10 cellular contexts compared by ENCODE assay signal in genomic region chr9:91211919-91212318, GRCh38.
A peak's percentile ranks its signal among the peaks of the same experiment; 100 is the strongest.
DNase-seq lines count a peak whose midpoint lies in the region; ATAC-seq lines count a peak whose summit lies in the region.
"Had no signal": no experiment of that assay in that cellular context is flagged by ENCODE, and none has a peak within 500 bp of the region (broad histone marks: within the 10 kb centered on the region; RNA-seq: fewer than 3 reads in every experiment).

No MANE protein-coding gene starts in this region.

- peak; percentile 73 for DNase-seq in activated CD4-positive, alpha-beta T cell treated with anti-CD3 and anti-CD28 coated beads for 48 hours
- DNase-seq in activated CD4-positive, alpha-beta T cell treated with anti-CD3 and anti-CD28 coated beads for 4 hours, result no peak
- DNase-seq in activated T-cell treated with anti-CD3 and anti-CD28 coated beads, Interleukin-2, amount 50 U/mL, for 48 hours, result peak; percentile 43 to 46
- DNase-seq in kidney glomerular epithelial cell (lab: John Stamatoyannopoulos, UW), result peak; percentile 68
- DNase-seq in head of caudate nucleus, result no peak
- DNase-seq in UCSD-AML1 (lab: John Stamatoyannopoulos, UW; ENCODE audit: unreplicated experiment), result no peak
- DNase-seq: NCI-H226 had no signal

- peaks cover 48% of the 10 kb centered on the region for H3K4me1 Mint-ChIP-seq in stimulated activated memory B cell treated with anti-CD40 and anti-IgM and Interleukin-4, amounts not matched to agents 10 μg/mL and 1 μg/mL and 100 μg/mL, for 72 hours

- intact Hi-C loops in head of caudate nucleus (cut with DNase I), result no loop called here

- peak overlapping the region; percentile 80 for H3K27ac Mint-ChIP-seq in stimulated activated memory B cell treated with anti-CD40 and anti-IgM and Interleukin-4, amounts not matched to agents 10 μg/mL and 1 μg/mL and 100 μg/mL, for 72 hours

- no peaks in the 10 kb centered on the region for H3K27me3 Mint-ChIP-seq in stimulated activated memory B cell treated with anti-CD40 and anti-IgM and Interleukin-4, amounts not matched to agents 10 μg/mL and 1 μg/mL and 100 μg/mL, for 72 hours
- H3K27me3 Mint-ChIP-seq: IgD-negative memory B cell had no signal

- peak overlapping the region; percentile 40 for H3K4me3 Mint-ChIP-seq in stimulated activated memory B cell treated with anti-CD40 and anti-IgM and Interleukin-4, amounts not matched to agents 10 μg/mL and 1 μg/mL and 100 μg/mL, for 72 hours
- H3K4me3 Mint-ChIP-seq: IgD-negative memory B cell had no signal

- H3K36me3 Mint-ChIP-seq in stimulated activated memory B cell treated with anti-CD40 and anti-IgM and Interleukin-4, amounts not matched to agents 10 μg/mL and 1 μg/mL and 100 μg/mL, for 72 hours, result peaks cover 41% of the 10 kb centered on the region

- H3K9me3 Mint-ChIP-seq in stimulated activated memory B cell treated with anti-CD40 and anti-IgM and Interleukin-4, amounts not matched to agents 10 μg/mL and 1 μg/mL and 100 μg/mL, for 72 hours, result no peaks in the 10 kb centered on the region
- H3K9me3 Mint-ChIP-seq: IgD-negative memory B cell had no signal

- ATAC-seq in stimulated activated memory B cell treated with anti-CD40 and anti-IgM and Interleukin-4, amounts not matched to agents 10 μg/mL and 1 μg/mL and 100 μg/mL, for 72 hours, result no peak
- ATAC-seq in HG02798 (IDR thresholded peaks at IDR 0.05; ENCODE audit: poor library complexity, unreplicated experiment), result no peak

Comparison
In these comparisons a context has a peak if more than half of its experiments do, and no peak if none do; other contexts are left out.
1. DNase-seq: peak in activated CD4-positive, alpha-beta T cell treated with anti-CD3 and anti-CD28 coated beads for 48 hours (single experiment), activated T-cell treated with anti-CD3 and anti-CD28 coated beads, Interleukin-2, amount 50 U/mL, for 48 hours (2 of 2) and kidney glomerular epithelial cell (single experiment); none in activated CD4-positive, alpha-beta T cell treated with anti-CD3 and anti-CD28 coated beads for 4 hours (0 of 2), head of caudate nucleus (0 of 42) and UCSD-AML1 (single experiment).